Comparison of ENCODE assay signal across 10 cellular contexts in genomic region chr6:139846538-139847321, GRCh38.
DNase-seq lines count a peak whose midpoint lies in the region; ATAC-seq and TF ChIP-seq lines count a peak whose summit lies in the region.
"Had no signal": no experiment of that assay in that cellular context is flagged by ENCODE, and none has a peak within 500 bp of the region (broad histone marks: within the 10 kb centered on the region; RNA-seq: fewer than 3 reads in every experiment).

No MANE protein-coding gene starts in this region.

- no peak for ATAC-seq in stimulated activated memory B cell treated with anti-CD40 and anti-IgM and Interleukin-4, amounts not matched to agents 10 μg/mL and 1 μg/mL and 100 μg/mL, for 72 hours
- ATAC-seq in HG02852 (IDR thresholded peaks at IDR 0.05; ENCODE audit: unreplicated experiment): no peak

- DNase-seq in NCI-H526 (lab: John Stamatoyannopoulos, UW) (peak; percentile 6 to 89), NCI-H526 treated with DMSO at 0.1 percent for 48 hours (lab: John Stamatoyannopoulos, UW) (no peak), NCI-H1417 treated with DMSO at 0.1 percent for 48 hours (lab: John Stamatoyannopoulos, UW) (peak; percentile 47), left ventricle myocardium inferior (no peak), AG08395 (ENCODE audit: low spot score) (no peak)
- DNase-seq in activated T-helper 2 cell treated with anti-CD3 and anti-CD28 coated beads, Interferon-gamma antibody, Interleukin-2, Interleukin-4, amounts not matched to agents 10 μg/mL and 5 μg/mL and 100 μg/mL, durations not matched to agents 14 hours and 24 hours and 36 hours (ENCODE audit: low spot score): no peak
- DNase-seq: activated CD8-positive, alpha-beta memory T cell treated with anti-CD3 and anti-CD28 coated beads for 24 hours; midbrain had no signal

- peaks cover 20% of the 10 kb centered on the region for H3K4me1 Mint-ChIP-seq in stimulated activated memory B cell treated with anti-CD40 and anti-IgM and Interleukin-4, amounts not matched to agents 10 μg/mL and 1 μg/mL and 100 μg/mL, for 72 hours
- H3K4me1 Mint-ChIP-seq in activated T-helper 2 cell treated with anti-CD3 and anti-CD28 coated beads, Interferon-gamma antibody, Interleukin-2, Interleukin-4, amounts not matched to agents 10 μg/mL and 5 μg/mL and 100 μg/mL, durations not matched to agents 14 hours and 24 hours and 36 hours (ENCODE audit: low read depth): no peaks in the 10 kb centered on the region

- no peaks in the 10 kb centered on the region for H3K27me3 Mint-ChIP-seq in stimulated activated memory B cell treated with anti-CD40 and anti-IgM and Interleukin-4, amounts not matched to agents 10 μg/mL and 1 μg/mL and 100 μg/mL, for 72 hours
- H3K27me3 Mint-ChIP-seq in activated T-helper 2 cell treated with anti-CD3 and anti-CD28 coated beads, Interferon-gamma antibody, Interleukin-2, Interleukin-4, amounts not matched to agents 10 μg/mL and 5 μg/mL and 100 μg/mL, durations not matched to agents 14 hours and 24 hours and 36 hours (ENCODE audit: low read depth): no peaks in the 10 kb centered on the region

- H3K4me3 Mint-ChIP-seq in stimulated activated memory B cell treated with anti-CD40 and anti-IgM and Interleukin-4, amounts not matched to agents 10 μg/mL and 1 μg/mL and 100 μg/mL, for 72 hours: no peak overlapping the region
- no peak overlapping the region for H3K4me3 Mint-ChIP-seq in activated T-helper 2 cell treated with anti-CD3 and anti-CD28 coated beads, Interferon-gamma antibody, Interleukin-2, Interleukin-4, amounts not matched to agents 10 μg/mL and 5 μg/mL and 100 μg/mL, durations not matched to agents 14 hours and 24 hours and 36 hours (ENCODE audit: low read depth)

- no peaks in the 10 kb centered on the region for H3K36me3 ChIP-seq in left ventricle myocardium inferior

- H3K27ac ChIP-seq in left ventricle myocardium inferior (replicated peaks): peak overlapping the region; percentile 60

- H3K36me3 Mint-ChIP-seq in stimulated activated memory B cell treated with anti-CD40 and anti-IgM and Interleukin-4, amounts not matched to agents 10 μg/mL and 1 μg/mL and 100 μg/mL, for 72 hours: peaks cover 12% of the 10 kb centered on the region
- H3K36me3 Mint-ChIP-seq in activated T-helper 2 cell treated with anti-CD3 and anti-CD28 coated beads, Interferon-gamma antibody, Interleukin-2, Interleukin-4, amounts not matched to agents 10 μg/mL and 5 μg/mL and 100 μg/mL, durations not matched to agents 14 hours and 24 hours and 36 hours (ENCODE audit: low read depth): no peaks in the 10 kb centered on the region

- peaks cover 19% of the 10 kb centered on the region for H3K4me1 ChIP-seq in left ventricle myocardium inferior

- peaks cover 15% of the 10 kb centered on the region for H3K9me3 ChIP-seq in left ventricle myocardium inferior (replicated peaks)

- no peak for TF ChIP-seq CTCF in left ventricle myocardium inferior (IDR thresholded peaks at IDR 0.05; ENCODE audit: borderline replicate concordance)

- peak overlapping the region; percentile 43 for H3K4me3 ChIP-seq in left ventricle myocardium inferior

- H3K27me3 ChIP-seq in left ventricle myocardium inferior (ENCODE audit: low read depth): no peaks in the 10 kb centered on the region

- intact Hi-C loops in left ventricle myocardium inferior (cut with micrococcal nuclease): no loop called here
- intact Hi-C loops in activated T-helper 2 cell treated with anti-CD3 and anti-CD28 coated beads, Interferon-gamma antibody, Interleukin-2, Interleukin-4, amounts not matched to agents 10 μg/mL and 5 μg/mL and 100 μg/mL, durations not matched to agents 14 hours and 24 hours and 36 hours (cut with micrococcal nuclease): no loop called here

- peak overlapping the region; percentile 64 for H3K27ac Mint-ChIP-seq in stimulated activated memory B cell treated with anti-CD40 and anti-IgM and Interleukin-4, amounts not matched to agents 10 μg/mL and 1 μg/mL and 100 μg/mL, for 72 hours
- no peak overlapping the region for H3K27ac Mint-ChIP-seq in activated T-helper 2 cell treated with anti-CD3 and anti-CD28 coated beads, Interferon-gamma antibody, Interleukin-2, Interleukin-4, amounts not matched to agents 10 μg/mL and 5 μg/mL and 100 μg/mL, durations not matched to agents 14 hours and 24 hours and 36 hours

- H3K9me3 Mint-ChIP-seq in stimulated activated memory B cell treated with anti-CD40 and anti-IgM and Interleukin-4, amounts not matched to agents 10 μg/mL and 1 μg/mL and 100 μg/mL, for 72 hours: peaks cover 10% of the 10 kb centered on the region
- no peaks in the 10 kb centered on the region for H3K9me3 Mint-ChIP-seq in activated T-helper 2 cell treated with anti-CD3 and anti-CD28 coated beads, Interferon-gamma antibody, Interleukin-2, Interleukin-4, amounts not matched to agents 10 μg/mL and 5 μg/mL and 100 μg/mL, durations not matched to agents 14 hours and 24 hours and 36 hours

Comparison
In these comparisons a context has a peak if more than half of its experiments do, and no peak if none do; other contexts are left out.
1. DNase-seq: peak in NCI-H526 (2 of 2) and NCI-H1417 treated with DMSO at 0.1 percent for 48 hours (single experiment); none in NCI-H526 treated with DMSO at 0.1 percent for 48 hours (single experiment), left ventricle myocardium inferior (single experiment), activated T-helper 2 cell treated with anti-CD3 and anti-CD28 coated beads, Interferon-gamma antibody, Interleukin-2, Interleukin-4, amounts not matched to agents 10 μg/mL and 5 μg/mL and 100 μg/mL, durations not matched to agents 14 hours and 24 hours and 36 hours (single experiment) and AG08395 (single experiment).